26 cellular contexts compared by ENCODE assay signal in the genomic region with DNA sequence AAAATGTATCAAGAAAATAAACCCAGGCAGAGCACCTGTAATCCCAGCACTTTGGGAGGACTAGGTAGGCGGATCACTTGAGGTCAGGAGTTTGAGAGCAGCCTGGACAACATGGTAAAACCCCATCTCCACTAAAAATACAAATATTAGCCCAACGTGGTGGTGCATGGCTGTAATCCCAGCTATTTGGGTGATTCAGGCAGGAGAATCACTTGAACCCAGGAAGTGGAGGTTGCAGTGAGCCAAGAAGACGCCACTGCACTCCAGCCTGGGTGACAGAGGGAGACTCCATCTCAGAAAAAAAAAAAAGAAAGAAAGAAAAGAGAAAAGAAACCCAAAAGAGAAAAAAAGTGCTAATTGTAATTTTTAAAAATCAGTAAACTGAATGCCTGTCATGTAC. TPM values are rescaled to one million over a fixed set of nuclear protein-coding genes. Genes with fewer than 3 reads are reported as not detected.
A peak's percentile ranks its signal among the peaks of the same experiment; 100 is the strongest.
DNase-seq lines count a peak whose midpoint lies in the region; ATAC-seq and TF ChIP-seq lines count a peak whose summit lies in the region.
"Had no signal": no experiment of that assay in that cellular context is flagged by ENCODE, and none has a peak within 500 bp of the region (broad histone marks: within the 10 kb centered on the region; RNA-seq: fewer than 3 reads in every experiment).

No MANE protein-coding gene starts in this region.

- no peak overlapping the region for H3K9ac ChIP-seq in mammary epithelial cell (ENCODE audit: insufficient read depth, low read length)

- H3K27ac ChIP-seq in mammary epithelial cell (ENCODE audit: insufficient read depth, low read depth, low read length): no peak overlapping the region
- peak overlapping the region; percentile 69; the same call in 1 of the 2 replicates for H3K27ac ChIP-seq in Panc1 (ENCODE audit: low read length)
- no peak overlapping the region for H3K27ac ChIP-seq in tibial nerve
- H3K27ac ChIP-seq: ascending aorta, heart right ventricle, upper lobe of right lung had no signal

- no peaks in the 10 kb centered on the region for H3K9me3 Mint-ChIP-seq in MCF 10A (ENCODE audit: unreplicated experiment)
- H3K9me3 Mint-ChIP-seq: activated naive CD4-positive, alpha-beta T cell treated with anti-CD3 and anti-CD28 coated beads, Interleukin-2, amount 50 U/mL, for 72 hours had no signal

- in situ Hi-C loops in mammary epithelial cell (cut with MboI; ENCODE audit: low sequenced_read_pairs in 2 of 2): no loop called here
- in situ Hi-C loops in Panc1 (cut with HindIII; ENCODE audit: low pct_unique_long_range_greater_than_20kb, low sequenced_read_pairs): no loop called here
- in situ Hi-C loops in HAP-1 (cut with MboI; ENCODE audit: low sequenced_read_pairs): no loop called here

- no peaks in the 10 kb centered on the region for H3K36me3 ChIP-seq in mammary epithelial cell (ENCODE audit: insufficient read depth, low read length)
- H3K36me3 ChIP-seq in Panc1 (ENCODE audit: control insufficient read depth, insufficient read depth, low read length): no peaks in the 10 kb centered on the region
- no peaks in the 10 kb centered on the region for H3K36me3 ChIP-seq in HAP-1 (replicated peaks)
- no peaks in the 10 kb centered on the region for H3K36me3 ChIP-seq in tibial nerve
- H3K36me3 ChIP-seq: ascending aorta, heart right ventricle, upper lobe of right lung had no signal

- H3K4me3 Mint-ChIP-seq in MCF 10A (ENCODE audit: unreplicated experiment): no peak overlapping the region
- H3K4me3 Mint-ChIP-seq: activated CD4-positive, alpha-beta memory T cell treated with anti-CD3 and anti-CD28 coated beads for 36 hours; memory B cell had no signal

- DNase-seq in mammary epithelial cell (no peak), MCF 10A (ENCODE audit: unreplicated experiment) (no peak), Panc1 (ENCODE audit: low read depth, low spot score) (no peak), fibroblast of pulmonary artery (ENCODE audit: low read depth) (peak; percentile 6), middle frontal gyrus (ENCODE audit: extremely low spot score, low spot score) (no peak), T-helper 2 cell (no peak), HAP-1 (ENCODE audit: low spot score in 2 of 2) (no peak), tibial nerve (ENCODE audit: low spot score in 2 of 2) (no peak)
- DNase-seq: activated CD4-positive, alpha-beta memory T cell treated with anti-CD3 and anti-CD28 coated beads for 36 hours; activated CD4-positive, CD25-positive, alpha-beta regulatory T cell; central memory CD4-positive, alpha-beta T cell; heart right ventricle; KBM-7; left colon; MV-4-11; NCI-H187 treated with DMSO at 0.1 percent for 48 hours; NCI-H2227 treated with DMSO at 0.1 percent for 48 hours; NCI-H774; Right ventricle myocardium superior; small intestine; stimulated activated CD4-positive, alpha-beta T cell treated with anti-CD3 and anti-CD28 coated beads, Interleukin-2, amount 100 ng/mL, for 24 hours; upper lobe of right lung had no signal

- no peaks in the 10 kb centered on the region for H3K79me2 ChIP-seq in mammary epithelial cell (ENCODE audit: insufficient read depth, low read length)

- H4K20me1 ChIP-seq in mammary epithelial cell (ENCODE audit: insufficient read depth, low read length): no peaks in the 10 kb centered on the region

- intact Hi-C loops in mammary epithelial cell (cut with micrococcal nuclease): loop anchor here (1.0 kb wide), 1 partner anchor 20 kb away; no protein-coding TSS in a partner anchor
- intact Hi-C loops in MCF 10A (cut with micrococcal nuclease): no loop called here
- intact Hi-C loops in Panc1 (cut with micrococcal nuclease; ENCODE audit: unreplicated experiment): no loop called here

- H3K36me3 Mint-ChIP-seq in MCF 10A (ENCODE audit: insufficient read depth, unreplicated experiment): no peaks in the 10 kb centered on the region
- H3K36me3 Mint-ChIP-seq: activated CD4-positive, alpha-beta memory T cell treated with anti-CD3 and anti-CD28 coated beads for 36 hours; memory B cell had no signal

- WGBS in mammary epithelial cell (ENCODE audit: low coverage, missing lambda C conversion rate): 64% methylated on average over 3 of the region's 3 CpGs
- 62 to 63% methylated on average over 3 of the region's 3 CpGs for WGBS in tibial nerve, 2 donors

- peaks cover 15% of the 10 kb centered on the region for H3K4me1 ChIP-seq in mammary epithelial cell (ENCODE audit: insufficient read depth, low read length)
- peaks cover 10% of the 10 kb centered on the region for H3K4me1 ChIP-seq in Panc1 (ENCODE audit: control insufficient read depth, insufficient read depth, low read length)
- no peaks in the 10 kb centered on the region for H3K4me1 ChIP-seq in HAP-1
- H3K4me1 ChIP-seq in tibial nerve: no peaks in the 10 kb centered on the region
- H3K4me1 ChIP-seq: ascending aorta, heart right ventricle, upper lobe of right lung had no signal

- no peak for ATAC-seq in Panc1
- ATAC-seq: activated naive CD4-positive, alpha-beta T cell treated with anti-CD3 and anti-CD28 coated beads, Interleukin-2, amount 50 U/mL, for 72 hours; heart right ventricle; left colon had no signal

- peak overlapping the region; percentile 26 for H3K4me2 ChIP-seq in mammary epithelial cell (ENCODE audit: insufficient read depth, low read depth, low read length)

- H3K27ac Mint-ChIP-seq in MCF 10A (ENCODE audit: low read depth, unreplicated experiment): no peak overlapping the region
- H3K27ac Mint-ChIP-seq: activated CD4-positive, alpha-beta memory T cell treated with anti-CD3 and anti-CD28 coated beads for 36 hours; activated naive CD4-positive, alpha-beta T cell treated with anti-CD3 and anti-CD28 coated beads, Interleukin-2, amount 50 U/mL, for 72 hours; activated T-helper 2 cell treated with anti-CD3 and anti-CD28 coated beads, Interferon-gamma antibody, Interleukin-2, Interleukin-4, amounts not matched to agents 10 μg/mL and 5 μg/mL and 100 μg/mL, durations not matched to agents 14 hours and 24 hours and 36 hours; memory B cell had no signal

- TF ChIP-seq EP300 in tibial nerve (IDR thresholded peaks at IDR 0.05): no peak

- H3K27me3 Mint-ChIP-seq in MCF 10A (ENCODE audit: insufficient read depth, unreplicated experiment): peaks cover 1% of the 10 kb centered on the region

- POLR2A ChIA-PET in MCF 10A (lab: Yijun Ruan, JAX) (no interaction called here), Panc1 (lab: Charles Lee) (no interaction called here)

- H3K9me3 ChIP-seq in mammary epithelial cell (replicated peaks; ENCODE audit: insufficient read depth, low read length) (no peaks in the 10 kb centered on the region), Panc1 (ENCODE audit: control insufficient read depth, insufficient read depth, low read depth, low read length) (no peaks in the 10 kb centered on the region), HAP-1 (no peaks in the 10 kb centered on the region), tibial nerve (peaks cover 0 to 17% (median 0%) of the 10 kb centered on the region in 4 donors)
- H3K9me3 ChIP-seq: ascending aorta, upper lobe of right lung had no signal

- H3K4me3 ChIP-seq in mammary epithelial cell (replicated peaks in 1 of 3; ENCODE audit: insufficient read depth in 1 of 3, low read depth in 2 of 3, low read length in 3 of 3) (no peak overlapping the region), Panc1 (ENCODE audit: low read depth in 2 of 2, low read length in 2 of 2) (no peak overlapping the region), fibroblast of pulmonary artery (replicated peaks; ENCODE audit: low read depth, low read length) (no peak overlapping the region), HAP-1 (no peak overlapping the region), tibial nerve (no peak overlapping the region)
- H3K4me3 ChIP-seq: ascending aorta, heart right ventricle, upper lobe of right lung had no signal

- H2AFZ ChIP-seq in mammary epithelial cell (ENCODE audit: low read depth, low read length): no peak overlapping the region

- TF ChIP-seq POLR2A in tibial nerve (IDR thresholded peaks at IDR 0.05): no peak

- CTCF ChIA-PET in mammary epithelial cell (lab: Charles Lee; ENCODE audit: low non-redundant PET): interaction anchor here (0.8 kb wide), 1 partner anchor 20 kb away, joined by 5 read pairs; no protein-coding TSS in a partner anchor
- CTCF ChIA-PET in MCF 10A (lab: Yijun Ruan, JAX): interaction anchor here (1.1 kb wide), 1 partner anchor 147 kb away, joined by 4 read pairs; no protein-coding TSS in a partner anchor
- CTCF ChIA-PET in Panc1 (lab: Charles Lee): interaction anchor here (0.5 kb wide), 1 partner anchor 1433 kb away, joined by 7 read pairs; no protein-coding TSS in a partner anchor

- BruUV-seq in mammary epithelial cell (replicated peaks; lab: Mats Ljungman, UMichigan): no TSS peak
- no TSS peak for BruUV-seq in MCF 10A (replicated peaks; lab: Mats Ljungman, UMichigan)
- no TSS peak for BruUV-seq in Panc1 (replicated peaks; lab: Mats Ljungman, UMichigan)

- no peaks in the 10 kb centered on the region for H3K27me3 ChIP-seq in mammary epithelial cell (ENCODE audit: insufficient read depth, low read length)
- H3K27me3 ChIP-seq in Panc1 (ENCODE audit: control insufficient read depth, insufficient read depth, low read length): no peaks in the 10 kb centered on the region
- H3K27me3 ChIP-seq in HAP-1 (ENCODE audit: low read depth): no peaks in the 10 kb centered on the region; the same call in 1 of the 2 replicates
- H3K27me3 ChIP-seq in tibial nerve: peaks cover 0 to 36% of the 10 kb centered on the region in 2 donors
- H3K27me3 ChIP-seq: ascending aorta had no signal

- TF ChIP-seq CTCF in mammary epithelial cell (conservative IDR thresholded peaks at IDR 0.05 in 1 of 2, IDR thresholded peaks at IDR 0.05 in 1 of 2; ENCODE audit: extremely low read depth in 1 of 2, insufficient read depth in 1 of 2, low read depth in 1 of 2, low read length in 2 of 2) (no peak), MCF 10A (IDR thresholded peaks at IDR 0.05; ENCODE audit: unreplicated experiment) (no peak), Panc1 (IDR thresholded peaks at IDR 0.05) (no peak), fibroblast of pulmonary artery (IDR thresholded peaks at IDR 0.05; ENCODE audit: low read length, missing control alignments) (no peak), tibial nerve (IDR thresholded peaks at IDR 0.05) (no peak)

- H3K4me1 Mint-ChIP-seq in MCF 10A (ENCODE audit: insufficient read depth, unreplicated experiment): peaks cover 12% of the 10 kb centered on the region
- H3K4me1 Mint-ChIP-seq: memory B cell had no signal

- dilution Hi-C loops in mammary epithelial cell (cut with HindIII; ENCODE audit: low sequenced_read_pairs): no loop called here

RNA-seq across cellular contexts. Expression of a gene that starts 41.4 kb away (rescaled TPM):
- 10 to 100 TPM; 51.3 to 69.7 TPM for total RNA-seq in mammary epithelial cell
- 37.2 TPM for polyA plus RNA-seq in mammary epithelial cell
- 25.4 TPM for polyA minus RNA-seq in mammary epithelial cell
- 88.7 and 101 TPM in 2 replicates for total RNA-seq in MCF 10A (2022)
- 82.0 TPM for total RNA-seq in Panc1 (2021; ENCODE audit: unreplicated experiment)
- 39.2 TPM for polyA plus RNA-seq in Panc1 (2012; ENCODE audit: insufficient read length)
- 10 to 100 TPM; 37.8 to 48.0 (median 43.2) TPM for total RNA-seq in tibial nerve
